ENCODE assay signal across 17 cellular contexts in the genomic region with DNA sequence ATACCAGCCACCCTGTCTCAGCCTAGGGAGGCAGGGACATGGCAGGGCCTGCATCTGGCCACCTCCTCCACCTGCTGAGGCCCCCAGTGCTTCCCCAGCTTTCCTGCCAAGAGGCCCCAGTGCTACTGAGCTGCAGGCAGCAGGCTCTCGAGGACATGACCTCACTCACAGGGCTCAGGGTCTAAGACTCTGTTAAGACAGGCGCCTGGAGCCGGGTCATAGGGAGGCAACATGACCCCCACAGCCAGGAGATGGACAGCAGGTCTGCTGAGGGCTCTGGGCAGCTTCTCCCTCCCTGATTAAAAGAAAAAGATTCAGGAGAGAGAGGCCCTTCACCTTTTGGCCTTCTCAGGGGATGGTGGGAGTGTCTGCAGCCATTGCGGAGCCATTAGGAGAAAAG. TPM values are rescaled to one million over a fixed set of nuclear protein-coding genes. Genes with fewer than 3 reads are reported as not detected.
DNase-seq lines count a peak whose midpoint lies in the region; ATAC-seq and TF ChIP-seq lines count a peak whose summit lies in the region.
"Had no signal": no experiment of that assay in that cellular context is flagged by ENCODE, and none has a peak within 500 bp of the region (broad histone marks: within the 10 kb centered on the region; RNA-seq: fewer than 3 reads in every experiment).

No MANE protein-coding gene starts in this region.

- H4K20me1 ChIP-seq in SK-N-SH (ENCODE audit: insufficient read depth) = no peaks in the 10 kb centered on the region

- no peak overlapping the region for H3K4me3 Mint-ChIP-seq in activated naive CD8-positive, alpha-beta T cell treated with anti-CD3 and anti-CD28 coated beads for 36 hours
- peak overlapping the region in 6 of 10 donors; percentile 58 to 88 (median 75) for H3K4me3 Mint-ChIP-seq in naive thymus-derived CD8-positive, alpha-beta T cell

- TF ChIP-seq EP300 in SK-N-SH (IDR thresholded peaks at IDR 0.05; ENCODE audit: borderline replicate concordance in 1 of 2, low read depth in 1 of 2, low read length in 1 of 2) = no peak

- no peak overlapping the region for H3K4me2 ChIP-seq in SK-N-SH

- H3K4me3 ChIP-seq in SK-N-SH (ENCODE audit: low read depth in 2 of 2, low read length in 1 of 2) = no peak overlapping the region
- H3K4me3 ChIP-seq in right atrium auricular region = no peak overlapping the region

- H3K4me1 Mint-ChIP-seq in activated naive CD8-positive, alpha-beta T cell treated with anti-CD3 and anti-CD28 coated beads for 36 hours = peaks cover 50% of the 10 kb centered on the region
- peaks cover 30 to 80% (median 71%) of the 10 kb centered on the region in 4 donors for H3K4me1 Mint-ChIP-seq in naive thymus-derived CD8-positive, alpha-beta T cell

- H3K4me1 ChIP-seq in SK-N-SH (ENCODE audit: control insufficient read depth in 1 of 2, insufficient read depth in 2 of 2, low read depth in 1 of 2, low read length in 1 of 2) (peaks cover 0 to 7% of the 10 kb centered on the region in 2 experiments; a peak in 1 of 4 replicates), right atrium auricular region (no peaks in the 10 kb centered on the region)

- TF ChIP-seq CTCF in SK-N-SH (IDR thresholded peaks at IDR 0.05) (no peak), right atrium auricular region (IDR thresholded peaks at IDR 0.05) (no peak)

- no peak overlapping the region for H2AFZ ChIP-seq in SK-N-SH (ENCODE audit: low read depth)

- H3K27ac Mint-ChIP-seq in activated naive CD8-positive, alpha-beta T cell treated with anti-CD3 and anti-CD28 coated beads for 36 hours = peak overlapping the region; percentile 83
- H3K27ac Mint-ChIP-seq in naive thymus-derived CD8-positive, alpha-beta T cell = peak overlapping the region in 9 of 10 donors; percentile 91 to 100 (median 98)

- H3K9ac ChIP-seq in SK-N-SH = no peak overlapping the region

- no peaks in the 10 kb centered on the region for H3K9me3 Mint-ChIP-seq in activated naive CD8-positive, alpha-beta T cell treated with anti-CD3 and anti-CD28 coated beads for 36 hours
- H3K9me3 Mint-ChIP-seq in naive thymus-derived CD8-positive, alpha-beta T cell = no peaks in the 10 kb centered on the region

- H3K9me2 ChIP-seq in SK-N-SH = no peaks in the 10 kb centered on the region

- no peaks in the 10 kb centered on the region for H3K9me3 ChIP-seq in SK-N-SH
- H3K9me3 ChIP-seq in right atrium auricular region = no peaks in the 10 kb centered on the region
- H3K9me3 ChIP-seq: BE2C had no signal

- TF ChIP-seq RAD21 in SK-N-SH (IDR thresholded peaks at IDR 0.05; ENCODE audit: low read length) = no peak

- POLR2A ChIA-PET in SK-N-SH (lab: Yijun Ruan, JAX) = interaction anchor here (0.8 to 1.1 kb wide), 2 partner anchors 21 to 23 kb away, joined by 3 read pairs; partner anchors contain the start of gene FASN
- POLR2A ChIA-PET in naive thymus-derived CD8-positive, alpha-beta T cell (lab: Charles Lee) = interaction anchor here (1.2 to 2.2 kb wide), 9 partner anchors 9 to 90 kb away, joined by 3 to 14 read pairs (median 7); partner anchors contain the start of genes DUS1L, FASN and RAC3

- CTCF ChIA-PET in SK-N-SH (lab: Yijun Ruan, JAX) = interaction anchor here (0.9 to 2.1 kb wide), 4 partner anchors 12 to 162 kb away, joined by 3 to 11 read pairs (median 5); no protein-coding TSS in a partner anchor

- 100% methylated on average over 3 of the region's 4 CpGs for WGBS in SK-N-SH (ENCODE audit: low lambda C conversion rate)

- H3K27me3 ChIP-seq in SK-N-SH (ENCODE audit: insufficient read depth) (no peaks in the 10 kb centered on the region), right atrium auricular region (no peaks in the 10 kb centered on the region)
- H3K27me3 ChIP-seq: BE2C had no signal

- H3K36me3 Mint-ChIP-seq in activated naive CD8-positive, alpha-beta T cell treated with anti-CD3 and anti-CD28 coated beads for 36 hours = peaks cover 19% of the 10 kb centered on the region
- peaks cover 0 to 11% (median 5%) of the 10 kb centered on the region in 3 donors for H3K36me3 Mint-ChIP-seq in naive thymus-derived CD8-positive, alpha-beta T cell

- H3K27ac ChIP-seq in SK-N-SH (ENCODE audit: low read depth in 2 of 2, low read length in 1 of 2) (no peak overlapping the region), right atrium auricular region (no peak overlapping the region)

- peak; percentile 23 for DNase-seq in SK-N-SH
- DNase-seq in ELF-1 (ENCODE audit: low read depth, low spot score) = peak; percentile 47
- no peak for DNase-seq in activated naive CD8-positive, alpha-beta T cell treated with anti-CD3 and anti-CD28 coated beads for 36 hours
- DNase-seq in naive thymus-derived CD8-positive, alpha-beta T cell = no peak
- DNase-seq in right atrium auricular region (ENCODE audit: low spot score) = no peak
- DNase-seq: 8988T, BE2C, DMS 273 treated with DMSO at 0.1 percent for 48 hours, NCI-H1092, NCI-H146, NCI-H2081, NCI-H510A had no signal

- no peaks in the 10 kb centered on the region for H3K27me3 Mint-ChIP-seq in activated naive CD8-positive, alpha-beta T cell treated with anti-CD3 and anti-CD28 coated beads for 36 hours
- H3K27me3 Mint-ChIP-seq in naive thymus-derived CD8-positive, alpha-beta T cell = no peaks in the 10 kb centered on the region

- H3K36me3 ChIP-seq in SK-N-SH (replicated peaks in 1 of 2; ENCODE audit: control insufficient read depth in 1 of 2, insufficient read depth in 2 of 2, low read length in 1 of 2) (peaks cover 10 to 24% of the 10 kb centered on the region in 2 experiments), right atrium auricular region (no peaks in the 10 kb centered on the region)

- ATAC-seq in SK-N-SH treated with all-trans-retinoic acid at 6 μM for 48 hours (no peak), HG03520 (IDR thresholded peaks at IDR 0.05; ENCODE audit: unreplicated experiment) (no peak), HG03196 (IDR thresholded peaks at IDR 0.05; ENCODE audit: unreplicated experiment) (no peak)
- no peak for ATAC-seq in naive thymus-derived CD8-positive, alpha-beta T cell
- ATAC-seq: Panc1, Right ventricle myocardium inferior had no signal

- H3F3A ChIP-seq in SK-N-SH (replicated peaks; ENCODE audit: insufficient read depth) = no peaks in the 10 kb centered on the region

- H3K79me2 ChIP-seq in SK-N-SH (ENCODE audit: insufficient read depth) = 0 out of 2 replicates have a peak, but pooled peaks cover 3% of the 10 kb centered on the region

TF ChIP-seq in SK-N-SH, 30 proteins besides CTCF, POLR2A, EP300 and RAD21 (continues in another document):
- TF ChIP-seq NFIC (IDR thresholded peaks at IDR 0.05; ENCODE audit: borderline replicate concordance) = no peak
- no peak for TF ChIP-seq RCOR1 (IDR thresholded peaks at IDR 0.05; ENCODE audit: low read length)
- TF ChIP-seq USF1 (IDR thresholded peaks at IDR 0.05; ENCODE audit: borderline replicate concordance, low read depth) = no peak
- TF ChIP-seq TCF12 (IDR thresholded peaks at IDR 0.05) = no peak

TF ChIP-seq in SK-N-SH treated with all-trans-retinoic acid at 6 μM for 48 hours, 23 proteins besides CTCF, POLR2A, EP300 and RAD21 (continues in another document):
- no peak for TF ChIP-seq TCF4 (CRISPR knock-in tag; IDR thresholded peaks at IDR 0.05; ENCODE audit: borderline replicate concordance)
- no peak for TF ChIP-seq ISL1 (CRISPR knock-in tag; IDR thresholded peaks at IDR 0.05)
- TF ChIP-seq CSDC2 (CRISPR knock-in tag; IDR thresholded peaks at IDR 0.05) = no peak
- no peak for TF ChIP-seq TOX (CRISPR knock-in tag; IDR thresholded peaks at IDR 0.05; ENCODE audit: borderline replicate concordance)
- TF ChIP-seq CREB5 (CRISPR knock-in tag; IDR thresholded peaks at IDR 0.05; ENCODE audit: low read depth) = no peak
- TF ChIP-seq ZC3H10 (CRISPR knock-in tag; IDR thresholded peaks at IDR 0.05) = no peak
- no peak for TF ChIP-seq ARNTL (CRISPR knock-in tag; IDR thresholded peaks at IDR 0.05; ENCODE audit: borderline replicate concordance, low read depth)
- TF ChIP-seq ZNF70 (CRISPR knock-in tag; IDR thresholded peaks at IDR 0.05) = no peak
- no peak for TF ChIP-seq ZNF565 (CRISPR knock-in tag; conservative IDR thresholded peaks at IDR 0.05; ENCODE audit: low read depth)
- TF ChIP-seq SNAI2 (CRISPR knock-in tag; IDR thresholded peaks at IDR 0.05) = no peak

RNA-seq across cellular contexts. Expression of gene FASN, which starts 23.2 kb away (rescaled TPM):
- 28.1 and 55.1 TPM in 2 replicates for polyA plus RNA-seq in SK-N-SH (2012; rRNA removed)
- 15.2 and 34.0 TPM in 2 replicates for polyA plus RNA-seq in SK-N-SH (2012; cell fraction: cytosol; rRNA removed)
- 174 and 219 TPM in 2 replicates for polyA plus RNA-seq in SK-N-SH (2012; cell fraction: nucleus; rRNA removed)
- 100 to 1,000 TPM; 282 to 287 TPM for total RNA-seq in activated naive CD8-positive, alpha-beta T cell treated with anti-CD3 and anti-CD28 coated beads for 36 hours
- total RNA-seq in naive thymus-derived CD8-positive, alpha-beta T cell = 10 to 100 TPM; 28.3 to 32.3 TPM
- 1 to 10 TPM in 1 of 3 donors, under 1 TPM in 2; 0.33 to 2.4 (median 0.80) TPM for polyA plus RNA-seq in naive thymus-derived CD8-positive, alpha-beta T cell
- 10 to 100 TPM; 13.8 to 46.4 TPM for total RNA-seq in right atrium auricular region

RNA-seq across cellular contexts. Expression of gene DUS1L, which starts 55.6 kb away (rescaled TPM):
- polyA plus RNA-seq in SK-N-SH (2012; rRNA removed) = 144 and 163 TPM in 2 replicates
- polyA plus RNA-seq in SK-N-SH (2012; cell fraction: cytosol; rRNA removed) = 57.9 and 78.7 TPM in 2 replicates
- polyA plus RNA-seq in SK-N-SH (2012; cell fraction: nucleus; rRNA removed) = 1,198 and 1,537 TPM in 2 replicates
- 100 to 1,000 TPM; 175 to 190 TPM for total RNA-seq in activated naive CD8-positive, alpha-beta T cell treated with anti-CD3 and anti-CD28 coated beads for 36 hours
- 100 to 1,000 TPM; 142 to 151 TPM for total RNA-seq in naive thymus-derived CD8-positive, alpha-beta T cell
- 100 to 1,000 TPM in 1 of 3 donors, 10 to 100 TPM in 2; 68.6 to 167 (median 92.1) TPM for polyA plus RNA-seq in naive thymus-derived CD8-positive, alpha-beta T cell
- total RNA-seq in right atrium auricular region = 10 to 100 TPM; 33.3 to 45.7 TPM

Comparison
In these comparisons a context has a peak if more than half of its experiments do, and no peak if none do; other contexts are left out.
1. DNase-seq: peak in SK-N-SH (single experiment) and ELF-1 (single experiment); none in activated naive CD8-positive, alpha-beta T cell treated with anti-CD3 and anti-CD28 coated beads for 36 hours (single experiment), naive thymus-derived CD8-positive, alpha-beta T cell (0 of 10) and right atrium auricular region (single experiment).
2. RNA of gene FASN, which starts 23.2 kb away (total RNA-seq): 282 to 287 TPM in activated naive CD8-positive, alpha-beta T cell treated with anti-CD3 and anti-CD28 coated beads for 36 hours; 13.8 to 46.4 TPM in right atrium auricular region and 28.3 to 32.3 TPM in naive thymus-derived CD8-positive, alpha-beta T cell; every median in the first group is over 4 times any median in the second.